13 cellular contexts compared by ENCODE assay signal in the genomic region with DNA sequence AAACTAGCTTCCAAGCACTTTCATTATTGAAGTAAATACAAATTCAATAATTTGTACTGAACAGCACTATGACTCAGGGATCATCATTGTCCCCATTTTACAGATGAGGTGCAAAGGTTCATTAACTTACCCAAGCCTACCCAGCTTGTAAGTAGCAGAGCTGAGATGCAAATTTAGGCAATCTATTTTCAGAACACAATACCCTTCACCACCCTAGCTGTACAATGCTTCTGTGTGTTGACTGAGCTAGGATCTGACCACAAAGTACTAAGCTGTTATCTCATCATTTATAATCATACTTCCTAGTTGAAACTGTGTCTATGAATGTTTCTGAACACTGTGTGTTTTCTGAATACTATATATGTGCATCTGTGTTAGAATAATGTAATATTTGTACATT. TPM values are rescaled to one million over a fixed set of nuclear protein-coding genes. Genes with fewer than 3 reads are reported as not detected.
DNase-seq lines count a peak whose midpoint lies in the region; ATAC-seq and FAIRE-seq lines count a peak whose summit lies in the region.
"Had no signal": no experiment of that assay in that cellular context is flagged by ENCODE, and none has a peak within 500 bp of the region (broad histone marks: within the 10 kb centered on the region; RNA-seq: fewer than 3 reads in every experiment).

No MANE protein-coding gene starts in this region.

- H3K36me3 Mint-ChIP-seq in activated CD4-positive, alpha-beta T cell treated with anti-CD3 and anti-CD28 coated beads, Interleukin-2, amount 10 ng/mL, durations not matched to agents 24 days and 14 days (ENCODE audit: low read depth) = no peaks in the 10 kb centered on the region
- peaks cover 0 to under 1% of the 10 kb centered on the region in 2 donors for H3K36me3 Mint-ChIP-seq in stimulated activated naive B cell treated with anti-CD40 and anti-IgM and Interleukin-4, amounts not matched to agents 10 μg/mL and 1 μg/mL and 100 μg/mL, for 72 hours

- no peak for FAIRE-seq in HTR-8/SVneo (lab: Jason Lieb, UNC)

- H3K4me1 Mint-ChIP-seq in activated CD4-positive, alpha-beta T cell treated with anti-CD3 and anti-CD28 coated beads, Interleukin-2, amount 10 ng/mL, durations not matched to agents 24 days and 14 days = peaks cover 14% of the 10 kb centered on the region
- H3K4me1 Mint-ChIP-seq in stimulated activated naive B cell treated with anti-CD40 and anti-IgM and Interleukin-4, amounts not matched to agents 10 μg/mL and 1 μg/mL and 100 μg/mL, for 72 hours = peaks cover 21 to 35% of the 10 kb centered on the region in 2 donors

- intact Hi-C loops in activated CD4-positive, alpha-beta T cell treated with anti-CD3 and anti-CD28 coated beads, Interleukin-2, amount 10 ng/mL, durations not matched to agents 24 days and 14 days (cut with micrococcal nuclease) = no loop called here

- no peak overlapping the region for H3K27ac Mint-ChIP-seq in activated CD4-positive, alpha-beta T cell treated with anti-CD3 and anti-CD28 coated beads, Interleukin-2, amount 10 ng/mL, durations not matched to agents 24 days and 14 days
- H3K27ac Mint-ChIP-seq in stimulated activated naive B cell treated with anti-CD40 and anti-IgM and Interleukin-4, amounts not matched to agents 10 μg/mL and 1 μg/mL and 100 μg/mL, for 72 hours = no peak overlapping the region

- DNase-seq in activated CD4-positive, alpha-beta T cell treated with anti-CD3 and anti-CD28 coated beads, Interleukin-2, amount 10 ng/mL, durations not matched to agents 24 days and 14 days = peak; percentile 46
- no peak for DNase-seq in activated CD4-positive, alpha-beta T cell treated with anti-CD3 and anti-CD28 coated beads, Interleukin-2, amount 50 U/mL, for 4 hours
- DNase-seq in stimulated activated naive B cell treated with anti-CD40 and anti-IgM and Interleukin-4, amounts not matched to agents 10 μg/mL and 1 μg/mL and 100 μg/mL, for 72 hours = no peak
- no peak for DNase-seq in iPS-NIHi7 (ENCODE audit: extremely low spot score)
- DNase-seq in HTR-8/SVneo (ENCODE audit: insufficient read length, low spot score) = no peak
- no peak for DNase-seq in SIG-M5 treated with dmso at 0.1 percent for 504 hours (lab: John Stamatoyannopoulos, UW; ENCODE audit: unreplicated experiment)
- DNase-seq: activated T-cell treated with anti-CD3 and anti-CD28 coated beads, Interleukin-2, amount 50 U/mL, for 1 hour; left lung; posterior cingulate gyrus; uterus had no signal

- H3K9me3 Mint-ChIP-seq in activated CD4-positive, alpha-beta T cell treated with anti-CD3 and anti-CD28 coated beads, Interleukin-2, amount 10 ng/mL, durations not matched to agents 24 days and 14 days = peaks cover 2% of the 10 kb centered on the region
- H3K9me3 Mint-ChIP-seq in stimulated activated naive B cell treated with anti-CD40 and anti-IgM and Interleukin-4, amounts not matched to agents 10 μg/mL and 1 μg/mL and 100 μg/mL, for 72 hours = no peaks in the 10 kb centered on the region

- ATAC-seq in HG02571 (IDR thresholded peaks at IDR 0.05; ENCODE audit: unreplicated experiment) (peak; percentile 70), HG03442 (IDR thresholded peaks at IDR 0.05; ENCODE audit: unreplicated experiment) (peak; percentile 92)
- ATAC-seq in stimulated activated naive B cell treated with anti-CD40 and anti-IgM and Interleukin-4, amounts not matched to agents 10 μg/mL and 1 μg/mL and 100 μg/mL, for 72 hours (replicated peaks) = peak; percentile 70 to 72
- ATAC-seq: left lung had no signal

- H3K4me3 Mint-ChIP-seq in activated CD4-positive, alpha-beta T cell treated with anti-CD3 and anti-CD28 coated beads, Interleukin-2, amount 10 ng/mL, durations not matched to agents 24 days and 14 days = no peak overlapping the region
- H3K4me3 Mint-ChIP-seq in stimulated activated naive B cell treated with anti-CD40 and anti-IgM and Interleukin-4, amounts not matched to agents 10 μg/mL and 1 μg/mL and 100 μg/mL, for 72 hours = no peak overlapping the region

- peaks cover 19% of the 10 kb centered on the region for H3K27me3 Mint-ChIP-seq in activated CD4-positive, alpha-beta T cell treated with anti-CD3 and anti-CD28 coated beads, Interleukin-2, amount 10 ng/mL, durations not matched to agents 24 days and 14 days
- H3K27me3 Mint-ChIP-seq in stimulated activated naive B cell treated with anti-CD40 and anti-IgM and Interleukin-4, amounts not matched to agents 10 μg/mL and 1 μg/mL and 100 μg/mL, for 72 hours = no peaks in the 10 kb centered on the region

RNA-seq across cellular contexts. Expression of a gene that starts 3.2 kb away (rescaled TPM):
- total RNA-seq in activated CD4-positive, alpha-beta T cell treated with anti-CD3 and anti-CD28 coated beads, Interleukin-2, amount 10 ng/mL, durations not matched to agents 24 days and 14 days = 0.16 and 0.17 TPM in 2 replicates
- total RNA-seq: A172 had no signal

RNA-seq across cellular contexts. Expression of a gene that starts 29.9 kb away (rescaled TPM):
- total RNA-seq in activated CD4-positive, alpha-beta T cell treated with anti-CD3 and anti-CD28 coated beads, Interleukin-2, amount 10 ng/mL, durations not matched to agents 24 days and 14 days = 1.4 TPM in 2 replicates
- total RNA-seq: A172 had no signal
